In genomic region chr16:7452090-7452489, GRCh38 we compare ENCODE assay signal across 14 cellular contexts.
A peak's percentile ranks its signal among the peaks of the same experiment; 100 is the strongest.
DNase-seq lines count a peak whose midpoint lies in the region; ATAC-seq and TF ChIP-seq lines count a peak whose summit lies in the region.
"Had no signal": no experiment of that assay in that cellular context is flagged by ENCODE, and none has a peak within 500 bp of the region (broad histone marks: within the 10 kb centered on the region; RNA-seq: fewer than 3 reads in every experiment).

No MANE protein-coding gene starts in this region.

- no peaks in the 10 kb centered on the region for H3K79me1 ChIP-seq in H9 (ENCODE audit: insufficient read depth, low read depth, low read length, poor library complexity, severe bottlenecking)

- no peak overlapping the region for H2BK12ac ChIP-seq in H9 (ENCODE audit: insufficient read length, low read depth, low read length)

- ATAC-seq in psoas muscle (peak; percentile 61 to 73 (median 69)), HG02870 (IDR thresholded peaks at IDR 0.05; ENCODE audit: unreplicated experiment) (no peak), HG02623 (IDR thresholded peaks at IDR 0.05; ENCODE audit: unreplicated experiment) (no peak)
- ATAC-seq: CD8-positive, alpha-beta T cell had no signal

- H3K9ac ChIP-seq in H9 (ENCODE audit: extremely low read depth, insufficient read length, low read length): no peak overlapping the region
- H3K9ac ChIP-seq: BLaER1 treated with 17β-estradiol and CSF1 and Interleukin-3, amounts not matched to agents 10 nM and 100 nM had no signal

- 0 out of 2 replicates have a peak overlapping the region, but pooled peaks have one; percentile 9 for H3K14ac ChIP-seq in H9 (ENCODE audit: insufficient read depth, low read length)

- intact Hi-C loops in psoas muscle (cut with DNase I): no loop called here

- H3K18ac ChIP-seq in H9 (ENCODE audit: insufficient read length, low read depth, low read length): no peak overlapping the region

- H3K4ac ChIP-seq in H9 (ENCODE audit: low read depth, low read length): no peak overlapping the region

- H3K27me3 ChIP-seq in H9 (ENCODE audit: insufficient read depth, low read length) (no peaks in the 10 kb centered on the region), psoas muscle (ENCODE audit: insufficient read depth in 3 of 3, low read length in 2 of 3) (no peaks in the 10 kb centered on the region)
- H3K27me3 ChIP-seq: BLaER1 treated with 17β-estradiol and CSF1 and Interleukin-3, amounts not matched to agents 10 nM and 100 nM had no signal

- H2BK120ac ChIP-seq in H9 (ENCODE audit: low read depth, low read length, poor library complexity, severe bottlenecking): no peak overlapping the region

- no peak overlapping the region for H3K4me3 ChIP-seq in psoas muscle
- H3K4me3 ChIP-seq: BLaER1 treated with 17β-estradiol and CSF1 and Interleukin-3, amounts not matched to agents 10 nM and 100 nM had no signal

- no peaks in the 10 kb centered on the region for H3K36me3 Mint-ChIP-seq in H9 (ENCODE audit: insufficient read depth in 1 of 3, low read depth in 3 of 3)
- H3K36me3 Mint-ChIP-seq: CD8-positive, alpha-beta T cell had no signal

- no peaks in the 10 kb centered on the region for H4K20me1 ChIP-seq in H9 (ENCODE audit: control insufficient read depth, insufficient read depth, insufficient read length)
- H4K20me1 ChIP-seq: BLaER1 treated with 17β-estradiol and CSF1 and Interleukin-3, amounts not matched to agents 10 nM and 100 nM had no signal

- no peak for DNase-seq in H9
- DNase-seq in caudate nucleus (lab: John Stamatoyannopoulos, UW): peak in 19 of 61 donors; percentile 4 to 77 (median 17)
- no peak for DNase-seq in psoas muscle
- DNase-seq in activated CD8-positive, alpha-beta memory T cell treated with anti-CD3 and anti-CD28 coated beads for 24 hours: no peak
- DNase-seq: Calu3; CD8-positive, alpha-beta T cell; DMS79 treated with DMSO at 0.1 percent for 48 hours; GF-D8; GOT3; H7 had no signal

- no peak overlapping the region for H2BK20ac ChIP-seq in H9 (ENCODE audit: low read depth, low read length, poor library complexity, severe bottlenecking)

- no peaks in the 10 kb centered on the region for H3K79me2 ChIP-seq in H9 (ENCODE audit: insufficient read depth, low read length)

- no peak overlapping the region for H2AFZ ChIP-seq in H9 (ENCODE audit: low read length)

- no peak overlapping the region for H4K8ac ChIP-seq in H9 (replicated peaks; ENCODE audit: insufficient read length, low read depth, low read length)

- no peak overlapping the region for H4K91ac ChIP-seq in H9 (ENCODE audit: insufficient read length, low read depth, low read length)

- H3K27me3 Mint-ChIP-seq in H9 (ENCODE audit: low read depth): no peaks in the 10 kb centered on the region
- H3K27me3 Mint-ChIP-seq: B cell had no signal

- no peaks in the 10 kb centered on the region for H3K23me2 ChIP-seq in H9 (ENCODE audit: insufficient read length, low read depth, low read length, poor library complexity, severe bottlenecking)

- no peak overlapping the region for H3T11ph ChIP-seq in H9 (ENCODE audit: low read length)

- no peak overlapping the region for H2BK15ac ChIP-seq in H9 (ENCODE audit: low read depth, low read length)

- no peak overlapping the region for H3K23ac ChIP-seq in H9 (ENCODE audit: insufficient read length, low read depth, low read length)

- no peak overlapping the region for H2BK5ac ChIP-seq in H9 (ENCODE audit: insufficient read length, low read length)

- no peak overlapping the region for H3K56ac ChIP-seq in H9 (ENCODE audit: insufficient read length, low read depth, low read length)

- TF ChIP-seq CTCF in H9 (conservative IDR thresholded peaks at IDR 0.05) (no peak), psoas muscle (IDR thresholded peaks at IDR 0.05) (no peak)

- H3K4me1 Mint-ChIP-seq in H9: peaks cover 18 to 24% of the 10 kb centered on the region in 2 experiments
- H3K4me1 Mint-ChIP-seq: B cell had no signal

- H3K4me3 Mint-ChIP-seq in H9: no peak overlapping the region
- H3K4me3 Mint-ChIP-seq: B cell; CD8-positive, alpha-beta T cell had no signal

- H3K4me1 ChIP-seq in H9 (ENCODE audit: insufficient read depth, low read length): peaks cover 3% of the 10 kb centered on the region; the same call in 1 of the 2 replicates
- peaks cover 40% of the 10 kb centered on the region for H3K4me1 ChIP-seq in psoas muscle
- H3K4me1 ChIP-seq: BLaER1 treated with 17β-estradiol and CSF1 and Interleukin-3, amounts not matched to agents 10 nM and 100 nM had no signal

- H3K27ac Mint-ChIP-seq in H9: no peak overlapping the region
- H3K27ac Mint-ChIP-seq: B cell; CD8-positive, alpha-beta T cell had no signal

- H3K9me3 Mint-ChIP-seq in H9: no peaks in the 10 kb centered on the region; a peak in 2 of 5 replicates

- H3K36me3 ChIP-seq in psoas muscle (ENCODE audit: insufficient read depth in 1 of 2, low read depth in 1 of 2): no peaks in the 10 kb centered on the region
- H3K36me3 ChIP-seq: BLaER1 treated with 17β-estradiol and CSF1 and Interleukin-3, amounts not matched to agents 10 nM and 100 nM had no signal

- no CpG with 5 or more reads among the region's 6 CpGs for WGBS in H9 (ENCODE audit: extremely low coverage, insufficient read length, low lambda C conversion rate)
- WGBS in psoas muscle, 3 donors: 44 to 61% (median 51%) methylated on average over 6 of the region's 6 CpGs

- H3K9me3 ChIP-seq in H9 (ENCODE audit: control insufficient read depth, low read depth, low read length): no peaks in the 10 kb centered on the region
- no peaks in the 10 kb centered on the region for H3K9me3 ChIP-seq in psoas muscle
- H3K9me3 ChIP-seq: BLaER1 treated with 17β-estradiol and CSF1 and Interleukin-3, amounts not matched to agents 10 nM and 100 nM had no signal

- no peak overlapping the region for H3K4me2 ChIP-seq in H9 (ENCODE audit: insufficient read depth, insufficient read length, low read length)
- H3K4me2 ChIP-seq: BLaER1 treated with 17β-estradiol and CSF1 and Interleukin-3, amounts not matched to agents 10 nM and 100 nM had no signal

- no peak overlapping the region for H3K27ac ChIP-seq in H9 (ENCODE audit: insufficient read length, low read depth, low read length)
- peak overlapping the region; percentile 42 for H3K27ac ChIP-seq in caudate nucleus (ENCODE audit: low read depth, low read length)
- H3K27ac ChIP-seq in psoas muscle: peak overlapping the region; percentile 75
- H3K27ac ChIP-seq: BLaER1 treated with 17β-estradiol and CSF1 and Interleukin-3, amounts not matched to agents 10 nM and 100 nM had no signal

- no peak overlapping the region for H4K5ac ChIP-seq in H9 (ENCODE audit: insufficient read length, low read depth, low read length)

- H2AK5ac ChIP-seq in H9 (ENCODE audit: insufficient read length, low read length): no peak overlapping the region

Comparison
In these comparisons a context has a peak if more than half of its experiments do, and no peak if none do; other contexts are left out.
1. ATAC-seq: peak in psoas muscle (4 of 4); none in HG02870 (single experiment) and HG02623 (single experiment).